Comparison of ENCODE assay signal across 1 cellular context in the genomic region with DNA sequence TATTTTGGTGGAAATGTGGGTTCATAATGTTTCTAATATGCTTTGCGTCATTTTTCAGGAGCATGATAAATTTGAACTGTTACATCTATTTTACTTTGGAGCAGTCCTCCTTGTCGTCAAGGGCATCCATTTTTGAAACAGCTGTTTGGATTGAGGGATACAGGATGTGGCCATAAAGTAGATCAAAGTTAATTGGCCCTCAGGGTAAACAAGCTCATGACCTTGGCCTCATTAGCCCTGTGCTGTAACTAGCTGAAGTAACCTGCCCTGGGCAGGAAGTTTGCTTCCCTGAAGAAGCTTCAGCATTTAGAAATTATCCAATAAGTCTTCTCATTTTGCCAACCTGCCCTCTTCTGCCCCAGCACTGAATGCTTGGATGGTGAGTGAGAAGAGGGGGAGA.
TF ChIP-seq lines count a peak whose summit lies in the region.

No MANE protein-coding gene starts in this region.

TF ChIP-seq in HepG2, 621 proteins besides CTCF, POLR2A, EP300 and RAD21 (continued from another document):
- TF ChIP-seq ZNF710 (CRISPR knock-in tag; IDR thresholded peaks at IDR 0.05; ENCODE audit: borderline replicate concordance) (peak; percentile 78; the same call in 1 of the 2 replicates), HNRNPLL (IDR thresholded peaks at IDR 0.05; ENCODE audit: low read depth, low read length, poor library complexity, severe bottlenecking) (no peak), THRA (CRISPR knock-in tag; IDR thresholded peaks at IDR 0.05; ENCODE audit: borderline replicate concordance) (peak; percentile 98), THAP11 (CRISPR knock-in tag; IDR thresholded peaks at IDR 0.05) (peak; percentile 58; the same call in 1 of the 2 replicates), ZMYM4 (CRISPR knock-in tag; IDR thresholded peaks at IDR 0.05) (peak; percentile 61; the same call in 1 of the 2 replicates), PREB (CRISPR knock-in tag; IDR thresholded peaks at IDR 0.05) (no peak), SOX13 (IDR thresholded peaks at IDR 0.05) (no peak), SOX13 (CRISPR knock-in tag; conservative IDR thresholded peaks at IDR 0.05 in 1 of 2, IDR thresholded peaks at IDR 0.05 in 1 of 2) (peak in 1 of 2 experiments; percentile 57; a peak in 1 of 4 replicates), NCOR1 (IDR thresholded peaks at IDR 0.05; ENCODE audit: borderline replicate concordance, low read length) (0 out of 2 replicates have a peak, but pooled peaks have one; percentile 24), PAXIP1 (CRISPR knock-in tag; conservative IDR thresholded peaks at IDR 0.05) (peak; percentile 70), HIC2 (CRISPR knock-in tag; IDR thresholded peaks at IDR 0.05; ENCODE audit: low read depth) (no peak), TBX2 (CRISPR knock-in tag; IDR thresholded peaks at IDR 0.05; ENCODE audit: borderline replicate concordance) (peak; percentile 39; the same call in 1 of the 2 replicates), ZNF792 (CRISPR knock-in tag; IDR thresholded peaks at IDR 0.05) (peak; percentile 78; the same call in 1 of the 2 replicates), HMG20A (CRISPR knock-in tag; IDR thresholded peaks at IDR 0.05; ENCODE audit: borderline replicate concordance) (peak; percentile 90; the same call in 1 of the 2 replicates), NR2F2 (IDR thresholded peaks at IDR 0.05; ENCODE audit: borderline replicate concordance, low read depth) (0 out of 2 replicates have a peak, but pooled peaks have one; percentile 40), YEATS2 (CRISPR knock-in tag; IDR thresholded peaks at IDR 0.05; ENCODE audit: borderline replicate concordance) (peak; percentile 26; the same call in 1 of the 2 replicates), FOXA3 (CRISPR knock-in tag; IDR thresholded peaks at IDR 0.05) (peak; percentile 95), ATF7 (IDR thresholded peaks at IDR 0.05) (no peak), ATF7 (CRISPR knock-in tag; IDR thresholded peaks at IDR 0.05) (no peak), ELF3 (CRISPR knock-in tag; IDR thresholded peaks at IDR 0.05) (peak; percentile 87), SIX4 (CRISPR knock-in tag; IDR thresholded peaks at IDR 0.05) (peak; percentile 25; the same call in 1 of the 2 replicates), SIX1 (CRISPR knock-in tag; IDR thresholded peaks at IDR 0.05; ENCODE audit: borderline replicate concordance) (0 out of 2 replicates have a peak, but pooled peaks have one; percentile 42), GATAD1 (CRISPR knock-in tag; IDR thresholded peaks at IDR 0.05) (peak; percentile 31; the same call in 1 of the 2 replicates), FOXO1 (CRISPR knock-in tag; IDR thresholded peaks at IDR 0.05) (peak; percentile 77; the same call in 1 of the 2 replicates), CREB1 (IDR thresholded peaks at IDR 0.05) (no peak), CREB1 (CRISPR knock-in tag; IDR thresholded peaks at IDR 0.05) (0 out of 2 replicates have a peak, but pooled peaks have one; percentile 17), ZKSCAN5 (CRISPR knock-in tag; IDR thresholded peaks at IDR 0.05) (no peak), TRAFD1 (CRISPR knock-in tag; IDR thresholded peaks at IDR 0.05; ENCODE audit: borderline replicate concordance) (no peak), TBL1XR1 (IDR thresholded peaks at IDR 0.05; ENCODE audit: borderline replicate concordance, low read length, partially characterized antibody) (peak; percentile 87), SOX6 (IDR thresholded peaks at IDR 0.05) (no peak), SOX6 (CRISPR knock-in tag; IDR thresholded peaks at IDR 0.05) (peak; percentile 64), DPF2 (CRISPR knock-in tag; IDR thresholded peaks at IDR 0.05; ENCODE audit: borderline replicate concordance, low read depth) (0 out of 2 replicates have a peak, but pooled peaks have one; percentile 18)
- TF ChIP-seq, protein P1, sequence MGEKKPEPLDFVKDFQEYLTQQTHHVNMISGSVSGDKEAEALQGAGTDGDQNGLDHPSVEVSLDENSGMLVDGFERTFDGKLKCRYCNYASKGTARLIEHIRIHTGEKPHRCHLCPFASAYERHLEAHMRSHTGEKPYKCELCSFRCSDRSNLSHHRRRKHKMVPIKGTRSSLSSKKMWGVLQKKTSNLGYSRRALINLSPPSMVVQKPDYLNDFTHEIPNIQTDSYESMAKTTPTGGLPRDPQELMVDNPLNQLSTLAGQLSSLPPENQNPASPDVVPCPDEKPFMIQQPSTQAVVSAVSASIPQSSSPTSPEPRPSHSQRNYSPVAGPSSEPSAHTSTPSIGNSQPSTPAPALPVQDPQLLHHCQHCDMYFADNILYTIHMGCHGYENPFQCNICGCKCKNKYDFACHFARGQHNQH (CRISPR knock-in tag; IDR thresholded peaks at IDR 0.05) = peak; percentile 60; the same call in 1 of the 2 replicates
- TF ChIP-seq, protein P2, sequence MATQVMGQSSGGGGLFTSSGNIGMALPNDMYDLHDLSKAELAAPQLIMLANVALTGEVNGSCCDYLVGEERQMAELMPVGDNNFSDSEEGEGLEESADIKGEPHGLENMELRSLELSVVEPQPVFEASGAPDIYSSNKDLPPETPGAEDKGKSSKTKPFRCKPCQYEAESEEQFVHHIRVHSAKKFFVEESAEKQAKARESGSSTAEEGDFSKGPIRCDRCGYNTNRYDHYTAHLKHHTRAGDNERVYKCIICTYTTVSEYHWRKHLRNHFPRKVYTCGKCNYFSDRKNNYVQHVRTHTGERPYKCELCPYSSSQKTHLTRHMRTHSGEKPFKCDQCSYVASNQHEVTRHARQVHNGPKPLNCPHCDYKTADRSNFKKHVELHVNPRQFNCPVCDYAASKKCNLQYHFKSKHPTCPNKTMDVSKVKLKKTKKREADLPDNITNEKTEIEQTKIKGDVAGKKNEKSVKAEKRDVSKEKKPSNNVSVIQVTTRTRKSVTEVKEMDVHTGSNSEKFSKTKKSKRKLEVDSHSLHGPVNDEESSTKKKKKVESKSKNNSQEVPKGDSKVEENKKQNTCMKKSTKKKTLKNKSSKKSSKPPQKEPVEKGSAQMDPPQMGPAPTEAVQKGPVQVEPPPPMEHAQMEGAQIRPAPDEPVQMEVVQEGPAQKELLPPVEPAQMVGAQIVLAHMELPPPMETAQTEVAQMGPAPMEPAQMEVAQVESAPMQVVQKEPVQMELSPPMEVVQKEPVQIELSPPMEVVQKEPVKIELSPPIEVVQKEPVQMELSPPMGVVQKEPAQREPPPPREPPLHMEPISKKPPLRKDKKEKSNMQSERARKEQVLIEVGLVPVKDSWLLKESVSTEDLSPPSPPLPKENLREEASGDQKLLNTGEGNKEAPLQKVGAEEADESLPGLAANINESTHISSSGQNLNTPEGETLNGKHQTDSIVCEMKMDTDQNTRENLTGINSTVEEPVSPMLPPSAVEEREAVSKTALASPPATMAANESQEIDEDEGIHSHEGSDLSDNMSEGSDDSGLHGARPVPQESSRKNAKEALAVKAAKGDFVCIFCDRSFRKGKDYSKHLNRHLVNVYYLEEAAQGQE (IDR thresholded peaks at IDR 0.05; ENCODE audit: borderline replicate concordance in 1 of 2, low read depth in 1 of 2, low read length in 2 of 2) = no peak
